ENCODE assay signal across 1 cellular context in the genomic region with DNA sequence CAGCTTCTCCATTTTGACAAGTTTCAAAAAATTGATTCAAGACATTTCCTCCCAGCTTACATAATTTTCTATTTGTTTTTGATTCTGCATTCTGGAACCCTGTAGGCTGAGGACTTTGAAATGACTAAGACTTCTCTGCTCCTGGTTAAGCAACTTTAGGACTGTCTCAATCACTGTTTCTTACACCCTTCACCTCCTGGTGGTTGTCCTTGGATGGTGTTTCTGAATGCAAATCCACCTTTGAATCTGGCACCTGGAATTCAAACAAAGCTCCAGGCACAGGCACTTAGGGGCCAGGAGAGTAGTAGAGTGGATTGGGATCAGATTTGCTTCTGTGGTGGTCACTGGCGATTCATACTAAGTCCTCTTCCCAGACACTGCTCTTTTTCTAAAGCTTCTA.
TF ChIP-seq lines count a peak whose summit lies in the region.

No MANE protein-coding gene starts in this region.

TF ChIP-seq in HCT116, 20 proteins besides CTCF, POLR2A, EP300 and RAD21 (continued from another document):
- no peak for TF ChIP-seq ZBTB33 (IDR thresholded peaks at IDR 0.05; ENCODE audit: extremely low read depth, insufficient replicate concordance, low read length)
- TF ChIP-seq YY1 (IDR thresholded peaks at IDR 0.05; ENCODE audit: extremely low read depth, insufficient replicate concordance, low read depth, low read length): no peak
- TF ChIP-seq EZH2phosphoT487 (IDR thresholded peaks at IDR 0.05; ENCODE audit: borderline replicate concordance): no peak
- TF ChIP-seq ZNF274 (IDR thresholded peaks at IDR 0.05; ENCODE audit: low read depth, low read length): no peak
- no peak for TF ChIP-seq ELF1 (IDR thresholded peaks at IDR 0.05; ENCODE audit: borderline replicate concordance, low read depth)
TF ChIP-seq in HCT116: peak in this region for 0.
